ENCODE assay signal across 13 cellular contexts in genomic region chr14:29857545-29857944, GRCh38.
DNase-seq lines count a peak whose midpoint lies in the region; ATAC-seq and TF ChIP-seq lines count a peak whose summit lies in the region.
"Had no signal": no experiment of that assay in that cellular context is flagged by ENCODE, and none has a peak within 500 bp of the region (broad histone marks: within the 10 kb centered on the region; RNA-seq: fewer than 3 reads in every experiment).

No MANE protein-coding gene starts in this region.

- H3K4me3 ChIP-seq in right atrium auricular region: no peak overlapping the region

- no peak overlapping the region for H3K4me3 Mint-ChIP-seq in stimulated activated naive CD8-positive, alpha-beta T cell treated with anti-CD3 and anti-CD28 coated beads, Interleukin-15, amount 100 ng/mL, for 72 hours
- no peak overlapping the region for H3K4me3 Mint-ChIP-seq in activated naive CD8-positive, alpha-beta T cell treated with anti-CD3 and anti-CD28 coated beads for 36 hours
- H3K4me3 Mint-ChIP-seq: activated naive CD4-positive, alpha-beta T cell treated with anti-CD3 and anti-CD28 coated beads for 36 hours; H9 had no signal

- H3K27ac Mint-ChIP-seq in stimulated activated naive CD8-positive, alpha-beta T cell treated with anti-CD3 and anti-CD28 coated beads, Interleukin-15, amount 100 ng/mL, for 72 hours: peak overlapping the region in 1 of 2 donors; percentile 33
- no peak overlapping the region for H3K27ac Mint-ChIP-seq in activated naive CD8-positive, alpha-beta T cell treated with anti-CD3 and anti-CD28 coated beads for 36 hours
- H3K27ac Mint-ChIP-seq: activated naive CD4-positive, alpha-beta T cell treated with anti-CD3 and anti-CD28 coated beads for 36 hours had no signal

- H3K27me3 ChIP-seq in right atrium auricular region: no peaks in the 10 kb centered on the region

- H3K36me3 Mint-ChIP-seq in activated naive CD8-positive, alpha-beta T cell treated with anti-CD3 and anti-CD28 coated beads for 36 hours: no peaks in the 10 kb centered on the region

- H3K9me3 Mint-ChIP-seq in stimulated activated naive CD8-positive, alpha-beta T cell treated with anti-CD3 and anti-CD28 coated beads, Interleukin-15, amount 100 ng/mL, for 72 hours: peaks cover 10 to 15% of the 10 kb centered on the region in 2 donors
- peaks cover 14% of the 10 kb centered on the region for H3K9me3 Mint-ChIP-seq in activated naive CD8-positive, alpha-beta T cell treated with anti-CD3 and anti-CD28 coated beads for 36 hours

- no peak for DNase-seq in stimulated activated naive CD8-positive, alpha-beta T cell treated with anti-CD3 and anti-CD28 coated beads, Interleukin-15, Interleukin-2, amounts not matched to agents 100 U/mL and 50 U/mL, for 24 hours
- DNase-seq in stimulated activated naive CD8-positive, alpha-beta T cell treated with anti-CD3 and anti-CD28 coated beads, Interleukin-15, amount 100 ng/mL, for 72 hours: no peak
- no peak for DNase-seq in stimulated activated CD4-positive, alpha-beta T cell treated with anti-CD3 and anti-CD28 coated beads, Interleukin-4, amount 100 ng/mL, for 24 hours
- DNase-seq in right atrium auricular region (ENCODE audit: low spot score): no peak
- no peak for DNase-seq in dermis blood vessel endothelial cell
- no peak for DNase-seq in activated naive CD8-positive, alpha-beta T cell treated with anti-CD3 and anti-CD28 coated beads for 36 hours
- DNase-seq: activated naive CD4-positive, alpha-beta T cell treated with anti-CD3 and anti-CD28 coated beads for 36 hours; foreskin fibroblast; H9; NCI-H510A had no signal

- no peak for TF ChIP-seq CTCF in right atrium auricular region (IDR thresholded peaks at IDR 0.05)

- H3K36me3 ChIP-seq in right atrium auricular region: no peaks in the 10 kb centered on the region

- no peaks in the 10 kb centered on the region for H3K27me3 Mint-ChIP-seq in stimulated activated naive CD8-positive, alpha-beta T cell treated with anti-CD3 and anti-CD28 coated beads, Interleukin-15, amount 100 ng/mL, for 72 hours
- H3K27me3 Mint-ChIP-seq in activated naive CD8-positive, alpha-beta T cell treated with anti-CD3 and anti-CD28 coated beads for 36 hours: no peaks in the 10 kb centered on the region

- peak; percentile 28 for ATAC-seq in stimulated activated naive CD8-positive, alpha-beta T cell treated with anti-CD3 and anti-CD28 coated beads, Interleukin-15, Interleukin-2, amounts not matched to agents 100 U/mL and 50 U/mL, for 24 hours
- ATAC-seq in stimulated activated naive CD8-positive, alpha-beta T cell treated with anti-CD3 and anti-CD28 coated beads, Interleukin-15, amount 100 ng/mL, for 72 hours: no peak
- ATAC-seq in HG02610 (IDR thresholded peaks at IDR 0.05; ENCODE audit: unreplicated experiment): peak; percentile 87
- ATAC-seq in HG03378 (IDR thresholded peaks at IDR 0.05; ENCODE audit: unreplicated experiment): peak; percentile 66
- ATAC-seq: SK-N-SH treated with all-trans-retinoic acid at 6 μM for 48 hours had no signal

- H3K9me3 ChIP-seq in right atrium auricular region: no peaks in the 10 kb centered on the region

- H3K27ac ChIP-seq in right atrium auricular region: no peak overlapping the region

- H3K4me1 Mint-ChIP-seq in stimulated activated naive CD8-positive, alpha-beta T cell treated with anti-CD3 and anti-CD28 coated beads, Interleukin-15, amount 100 ng/mL, for 72 hours: no peaks in the 10 kb centered on the region
- no peaks in the 10 kb centered on the region for H3K4me1 Mint-ChIP-seq in activated naive CD8-positive, alpha-beta T cell treated with anti-CD3 and anti-CD28 coated beads for 36 hours
- H3K4me1 Mint-ChIP-seq: H9 had no signal

- no peaks in the 10 kb centered on the region for H3K4me1 ChIP-seq in right atrium auricular region
